Comparison of ENCODE assay signal across 14 cellular contexts in genomic region chr14:85437143-85437542, GRCh38.
DNase-seq lines count a peak whose midpoint lies in the region; FAIRE-seq and TF ChIP-seq lines count a peak whose summit lies in the region.
"Had no signal": no experiment of that assay in that cellular context is flagged by ENCODE, and none has a peak within 500 bp of the region (broad histone marks: within the 10 kb centered on the region; RNA-seq: fewer than 3 reads in every experiment).

No MANE protein-coding gene starts in this region.

- H3K27ac ChIP-seq in astrocyte (ENCODE audit: low read depth, low read length) (peak overlapping the region; percentile 63), smooth muscle cell (ENCODE audit: low read depth) (peak overlapping the region; percentile 90), thyroid gland (no peak overlapping the region)
- H3K27ac ChIP-seq: heart left ventricle had no signal

- TF ChIP-seq CTCF in astrocyte (IDR thresholded peaks at IDR 0.05; ENCODE audit: insufficient read depth, low read depth, low read length), result no peak
- TF ChIP-seq CTCF in smooth muscle cell (IDR thresholded peaks at IDR 0.05; ENCODE audit: borderline replicate concordance, insufficient read depth, poor library complexity, severe bottlenecking), result no peak
- TF ChIP-seq CTCF in thyroid gland (IDR thresholded peaks at IDR 0.05), result no peak
- TF ChIP-seq CTCF in CD14-positive monocyte (IDR thresholded peaks at IDR 0.05), result no peak

- no peak overlapping the region for H3K4me3 ChIP-seq in astrocyte (ENCODE audit: insufficient read depth, low read depth, low read length)
- H3K4me3 ChIP-seq in smooth muscle cell, result no peak overlapping the region
- no peak overlapping the region for H3K4me3 ChIP-seq in thyroid gland (replicated peaks in 1 of 3)
- H3K4me3 ChIP-seq: heart left ventricle had no signal

- no peaks in the 10 kb centered on the region for H4K20me1 ChIP-seq in astrocyte (ENCODE audit: insufficient read depth, low read length)
- no peaks in the 10 kb centered on the region for H4K20me1 ChIP-seq in smooth muscle cell (ENCODE audit: low read depth)

- H2AFZ ChIP-seq in astrocyte (ENCODE audit: low read depth, low read length), result no peak overlapping the region
- H2AFZ ChIP-seq in smooth muscle cell (ENCODE audit: low read depth), result peak overlapping the region; percentile 52

- H3K4me1 ChIP-seq in astrocyte (ENCODE audit: insufficient read depth, low read length) (peaks cover 18% of the 10 kb centered on the region), smooth muscle cell (ENCODE audit: low read depth) (no peaks in the 10 kb centered on the region), thyroid gland (no peaks in the 10 kb centered on the region)

- H3K27me3 Mint-ChIP-seq in astrocyte (ENCODE audit: low read depth, unreplicated experiment) (no peaks in the 10 kb centered on the region), CD14-positive monocyte (ENCODE audit: low read depth in 3 of 3) (peaks cover 0 to 2% (median 0%) of the 10 kb centered on the region in 3 donors)
- H3K27me3 Mint-ChIP-seq: effector memory CD8-positive, alpha-beta T cell had no signal

- H3K4me3 Mint-ChIP-seq in astrocyte (ENCODE audit: unreplicated experiment), result no peak overlapping the region
- H3K4me3 Mint-ChIP-seq in CD14-positive monocyte, result no peak overlapping the region
- H3K4me3 Mint-ChIP-seq: activated T-cell treated with anti-CD3 and anti-CD28 coated beads, Interleukin-2, amount 50 U/mL, for 72 hours; brain; effector memory CD8-positive, alpha-beta T cell; T-helper 1 cell treated with Interleukin-12 subunit alpha and Interleukin-12 subunit beta and Interleukin-4 antibody, amounts not matched to agents 30 μg/mL and 1 μg/mL, for 36 hours had no signal

- no peaks in the 10 kb centered on the region for H3K79me2 ChIP-seq in astrocyte (ENCODE audit: insufficient read depth, low read length)
- H3K79me2 ChIP-seq in smooth muscle cell (ENCODE audit: low read depth), result no peaks in the 10 kb centered on the region

- H3K36me3 Mint-ChIP-seq in astrocyte (ENCODE audit: low read depth, unreplicated experiment) (no peaks in the 10 kb centered on the region), CD14-positive monocyte (no peaks in the 10 kb centered on the region)
- H3K36me3 Mint-ChIP-seq: brain had no signal

- H3K9me3 Mint-ChIP-seq in astrocyte (ENCODE audit: unreplicated experiment), result peaks cover 1% of the 10 kb centered on the region
- H3K9me3 Mint-ChIP-seq in CD14-positive monocyte, result peaks cover 0 to 11% (median 4%) of the 10 kb centered on the region in 7 donors
- H3K9me3 Mint-ChIP-seq: T-helper 1 cell treated with Interleukin-12 subunit alpha and Interleukin-12 subunit beta and Interleukin-4 antibody, amounts not matched to agents 30 μg/mL and 1 μg/mL, for 36 hours had no signal

- H3K27me3 ChIP-seq in astrocyte (ENCODE audit: insufficient read depth, low read length), result no peaks in the 10 kb centered on the region
- no peaks in the 10 kb centered on the region for H3K27me3 ChIP-seq in smooth muscle cell (ENCODE audit: low read depth)
- no peaks in the 10 kb centered on the region for H3K27me3 ChIP-seq in thyroid gland
- H3K27me3 ChIP-seq: heart left ventricle had no signal

- 75% methylated on average over 1 of the region's 1 CpG for WGBS in smooth muscle cell (ENCODE audit: low lambda C conversion rate)
- WGBS in thyroid gland, 2 donors, result 95 to 98% methylated on average over 1 of the region's 1 CpG

- H3K9me3 ChIP-seq in astrocyte (ENCODE audit: insufficient read depth, low read depth, low read length), result no peaks in the 10 kb centered on the region
- H3K9me3 ChIP-seq in smooth muscle cell (replicated peaks; ENCODE audit: low read depth), result no peaks in the 10 kb centered on the region
- no peaks in the 10 kb centered on the region for H3K9me3 ChIP-seq in thyroid gland
- H3K9me3 ChIP-seq: heart left ventricle had no signal

- intact Hi-C loops in thyroid gland (cut with DNase I) (no loop called here), CD14-positive monocyte (cut with micrococcal nuclease) (no loop called here)

- peaks cover 37% of the 10 kb centered on the region for H3K4me1 Mint-ChIP-seq in astrocyte (ENCODE audit: low read depth, unreplicated experiment)
- no peaks in the 10 kb centered on the region for H3K4me1 Mint-ChIP-seq in CD14-positive monocyte

- no peaks in the 10 kb centered on the region for H3F3A ChIP-seq in smooth muscle cell (ENCODE audit: low read depth)

- H3K4me2 ChIP-seq in astrocyte (ENCODE audit: low read length) (peak overlapping the region; percentile 1), smooth muscle cell (peak overlapping the region; percentile 53)

- DNase-seq in HT1080 (ENCODE audit: low read depth) (peak; percentile 83), astrocyte (ENCODE audit: low read depth) (peak; percentile 94), iPS DF 19.7 (ENCODE audit: low read depth, low spot score) (peak; percentile 5), smooth muscle cell (lab: John Stamatoyannopoulos, UW; ENCODE audit: unreplicated experiment) (no peak), thyroid gland (no peak), CD14-positive monocyte (ENCODE audit: low spot score) (no peak)
- no peak for DNase-seq in activated naive CD4-positive, alpha-beta T cell treated with Interleukin-2 at 50 U/mL for 16 hours
- DNase-seq: activated T-cell treated with anti-CD3 and anti-CD28 coated beads, Interleukin-2, amount 50 U/mL, for 72 hours; effector memory CD8-positive, alpha-beta T cell; heart left ventricle; NCI-H1105 treated with DMSO at 0.1 percent for 48 hours; NCI-H345 had no signal

- H3K9ac ChIP-seq in astrocyte (ENCODE audit: low read length) (no peak overlapping the region), smooth muscle cell (ENCODE audit: low read depth) (peak overlapping the region; percentile 76)

- no peak for TF ChIP-seq POLR2A in thyroid gland (IDR thresholded peaks at IDR 0.05)

- H3K36me3 ChIP-seq in astrocyte (ENCODE audit: insufficient read depth, low read length) (no peaks in the 10 kb centered on the region), smooth muscle cell (ENCODE audit: low read depth) (no peaks in the 10 kb centered on the region), thyroid gland (no peaks in the 10 kb centered on the region)
- H3K36me3 ChIP-seq: heart left ventricle had no signal

- FAIRE-seq in astrocyte (lab: Jason Lieb, UNC), result peak; percentile 68

- H3K27ac Mint-ChIP-seq in astrocyte (ENCODE audit: unreplicated experiment) (peak overlapping the region; percentile 94), CD14-positive monocyte (no peak overlapping the region)
- H3K27ac Mint-ChIP-seq: activated T-cell treated with anti-CD3 and anti-CD28 coated beads, Interleukin-2, amount 50 U/mL, for 72 hours; effector memory CD8-positive, alpha-beta T cell; T-helper 1 cell treated with Interleukin-12 subunit alpha and Interleukin-12 subunit beta and Interleukin-4 antibody, amounts not matched to agents 30 μg/mL and 1 μg/mL, for 36 hours had no signal

Comparison
In these comparisons a context has a peak if more than half of its experiments do, and no peak if none do; other contexts are left out.
1. DNase-seq: peak in HT1080 (single experiment), astrocyte (single experiment) and iPS DF 19.7 (single experiment); none in smooth muscle cell (single experiment), activated naive CD4-positive, alpha-beta T cell treated with Interleukin-2 at 50 U/mL for 16 hours (single experiment), thyroid gland (0 of 2) and CD14-positive monocyte (single experiment).
2. H3K27ac ChIP-seq: peak in astrocyte (single experiment) and smooth muscle cell (single experiment); none in thyroid gland (0 of 3).